ENCODE assay signal across 1 cellular context in the genomic region with DNA sequence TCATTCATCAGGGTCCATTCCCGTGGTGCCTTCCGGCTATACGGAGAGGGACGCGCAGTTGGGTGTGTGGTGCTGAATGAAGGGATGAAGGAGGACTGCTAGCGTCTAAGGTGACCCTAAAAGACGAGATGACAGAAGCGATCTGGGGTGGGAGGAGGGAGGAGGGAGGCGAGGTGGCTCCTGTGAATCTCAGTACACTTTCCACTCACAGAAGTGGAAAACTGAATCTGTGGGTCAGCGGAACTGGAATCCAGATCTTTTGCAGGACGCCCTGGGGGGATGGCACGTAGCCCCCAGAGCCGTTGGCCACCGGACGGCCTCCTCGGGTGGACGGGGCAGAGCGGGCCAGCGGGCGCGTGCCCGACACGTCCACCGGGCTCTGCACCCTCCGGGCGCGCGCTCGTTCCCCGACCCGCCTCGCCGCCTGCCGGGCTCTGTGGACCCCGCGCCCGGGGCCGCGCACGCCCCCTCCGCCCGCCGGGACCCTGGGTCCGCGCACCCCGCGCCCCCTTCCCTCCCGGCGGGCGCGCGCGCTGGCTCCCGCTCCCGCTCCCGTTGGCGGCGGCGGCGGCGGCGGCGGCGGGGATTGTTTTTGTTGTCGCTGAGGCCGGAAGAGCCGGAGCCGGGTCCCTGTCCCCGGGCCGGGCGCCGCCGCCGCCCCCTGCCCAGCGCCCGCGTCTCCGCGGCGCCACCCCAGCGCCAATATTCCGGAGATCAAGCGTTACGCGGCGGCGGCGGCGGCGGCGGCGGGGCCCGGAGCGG.
TF ChIP-seq lines count a peak whose summit lies in the region.

Gene AGO4, plus strand, starts transcription at position 403 of the 762 bp plus-strand sequence. CDS start 401 bp downstream, outside the sequence.

TF ChIP-seq in HCT116, 20 proteins besides CTCF, POLR2A, EP300 and RAD21:
- no peak for TF ChIP-seq CEBPB (IDR thresholded peaks at IDR 0.05; ENCODE audit: low read depth)
- TF ChIP-seq SRF (IDR thresholded peaks at IDR 0.05; ENCODE audit: low read depth), result no peak
- TF ChIP-seq TCF7L2 (IDR thresholded peaks at IDR 0.05; ENCODE audit: borderline replicate concordance, extremely low read depth, insufficient read depth, insufficient read length), result peak; percentile 23
- TF ChIP-seq POLR2AphosphoS5 (IDR thresholded peaks at IDR 0.05; ENCODE audit: low read depth, low read length), result peak; percentile 33; the same call in 1 of the 2 replicates
- TF ChIP-seq ATF3 (IDR thresholded peaks at IDR 0.05), result no peak
- TF ChIP-seq SIN3A (IDR thresholded peaks at IDR 0.05; ENCODE audit: low read depth), result no peak
- TF ChIP-seq, protein P1, sequence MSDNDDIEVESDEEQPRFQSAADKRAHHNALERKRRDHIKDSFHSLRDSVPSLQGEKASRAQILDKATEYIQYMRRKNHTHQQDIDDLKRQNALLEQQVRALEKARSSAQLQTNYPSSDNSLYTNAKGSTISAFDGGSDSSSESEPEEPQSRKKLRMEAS (IDR thresholded peaks at IDR 0.05), result no peak
- TF ChIP-seq EZH2phosphoT487 (IDR thresholded peaks at IDR 0.05; ENCODE audit: borderline replicate concordance), result no peak
- no peak for TF ChIP-seq EGR1 (IDR thresholded peaks at IDR 0.05; ENCODE audit: low read depth)
- TF ChIP-seq ZFX (IDR thresholded peaks at IDR 0.05), result no peak
